1 cellular context compared by ENCODE assay signal in genomic region chr9:129587487-129588262, GRCh38.
TF ChIP-seq lines count a peak whose summit lies in the region.

No MANE protein-coding gene starts in this region.

TF ChIP-seq in IMR-90, 13 proteins besides CTCF, POLR2A, EP300 and RAD21 (continued from another document):
- TF ChIP-seq USF2 (IDR thresholded peaks at IDR 0.05; ENCODE audit: low read depth, low read length) = no peak
- no peak for TF ChIP-seq MAFK (IDR thresholded peaks at IDR 0.05; ENCODE audit: low read depth, low read length)
- TF ChIP-seq BHLHE40 (IDR thresholded peaks at IDR 0.05; ENCODE audit: low read depth, low read length) = no peak
- no peak for TF ChIP-seq RFX5 (IDR thresholded peaks at IDR 0.05; ENCODE audit: low read depth, low read length)
- TF ChIP-seq CHD1 (IDR thresholded peaks at IDR 0.05; ENCODE audit: low read depth, low read length) = no peak
- no peak for TF ChIP-seq NFE2L2 (IDR thresholded peaks at IDR 0.05; ENCODE audit: low read depth, low read length)
